ENCODE assay signal across 8 cellular contexts in the genomic region with DNA sequence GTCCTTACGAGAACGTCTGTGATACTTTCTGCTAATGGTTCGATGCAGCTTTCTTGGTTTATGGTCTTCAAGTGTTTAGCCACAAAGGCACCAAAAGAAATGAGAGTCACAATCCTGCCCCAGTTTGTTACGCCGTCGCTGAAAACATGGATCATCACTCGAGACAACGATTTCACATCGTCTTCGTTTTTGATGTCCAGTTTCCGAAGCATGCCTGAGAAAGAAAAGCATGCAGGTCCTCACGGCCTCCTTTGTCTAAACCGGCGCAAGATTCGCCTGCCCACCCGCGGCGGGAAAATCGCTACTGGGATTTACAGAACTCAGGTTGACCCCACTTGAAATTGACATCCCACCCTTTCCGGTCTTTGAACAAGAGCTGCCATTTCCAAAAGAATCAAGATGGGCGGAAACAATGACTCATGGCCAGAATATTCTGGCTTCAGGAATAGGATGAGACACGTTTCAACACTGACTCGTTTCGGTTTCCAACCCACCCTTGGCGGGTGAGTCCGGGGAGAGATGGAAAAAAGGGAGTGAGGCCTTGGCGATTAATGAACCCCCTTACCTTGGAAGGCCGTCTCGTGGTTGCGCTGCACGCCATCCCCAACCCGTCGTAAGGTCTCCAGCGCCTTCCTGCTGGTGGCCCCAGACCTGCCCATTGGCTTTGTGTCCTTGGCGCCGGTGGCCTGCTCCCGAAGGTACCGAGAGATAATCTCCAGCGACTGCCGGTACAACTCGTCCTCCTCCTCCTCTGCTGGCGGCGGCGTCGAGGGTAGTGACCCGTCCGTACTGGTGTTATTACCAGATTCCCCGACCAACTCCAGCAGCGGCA. TPM values are rescaled to one million over a fixed set of nuclear protein-coding genes. Genes with fewer than 3 reads are reported as not detected.
DNase-seq lines count a peak whose midpoint lies in the region; ATAC-seq and TF ChIP-seq lines count a peak whose summit lies in the region.

No MANE protein-coding gene starts in this region.

- peaks cover 41% of the 10 kb centered on the region for H3K36me3 ChIP-seq in Loucy (ENCODE audit: insufficient read depth, low read length)

- H3K9me2 ChIP-seq in Loucy (replicated peaks; ENCODE audit: low read depth, low read length): no peaks in the 10 kb centered on the region

- peaks cover 31% of the 10 kb centered on the region for H3K4me1 Mint-ChIP-seq in T-helper 1 cell treated with Interleukin-12 subunit alpha and Interleukin-12 subunit beta and Interleukin-4 antibody, amounts not matched to agents 30 μg/mL and 1 μg/mL, for 36 hours (ENCODE audit: low read depth)

- no peaks in the 10 kb centered on the region for H3K27me3 Mint-ChIP-seq in T-helper 1 cell treated with Interleukin-12 subunit alpha and Interleukin-12 subunit beta and Interleukin-4 antibody, amounts not matched to agents 30 μg/mL and 1 μg/mL, for 36 hours (ENCODE audit: low read depth)

- peak overlapping the region; percentile 96 for H3K27ac Mint-ChIP-seq in T-helper 1 cell treated with Interleukin-12 subunit alpha and Interleukin-12 subunit beta and Interleukin-4 antibody, amounts not matched to agents 30 μg/mL and 1 μg/mL, for 36 hours

- H3F3A ChIP-seq in Loucy (ENCODE audit: low read depth): no peaks in the 10 kb centered on the region

- H3K9ac ChIP-seq in Loucy (ENCODE audit: low read depth, low read length, poor library complexity, severe bottlenecking): peak overlapping the region; percentile 97

- H3K4me2 ChIP-seq in Loucy (ENCODE audit: low read depth, low read length, poor library complexity, severe bottlenecking): peak overlapping the region; percentile 99

- peak overlapping the region; percentile 97 for H3K4me3 ChIP-seq in Loucy (ENCODE audit: low read length, poor library complexity, severe bottlenecking)
- H3K4me3 ChIP-seq in choroid plexus epithelial cell (ENCODE audit: low read depth, low read length): peak overlapping the region; percentile 99

- peak; percentile 21 to 84 for DNase-seq in NCI-H187 (lab: John Stamatoyannopoulos, UW)
- no peak for DNase-seq in NCI-H187 treated with DMSO at 0.1 percent for 48 hours (lab: John Stamatoyannopoulos, UW)
- peak; percentile 95 for DNase-seq in choroid plexus epithelial cell (ENCODE audit: low read depth)
- peak in 1 of 2 donors; percentile 55 for DNase-seq in left colon
- peak; percentile 56 for DNase-seq in stimulated activated CD4-positive, alpha-beta T cell treated with anti-CD3 and anti-CD28 coated beads, Interleukin-2, amount 100 ng/mL, for 4 hours (ENCODE audit: low read depth)

- peaks cover 42% of the 10 kb centered on the region for H3K4me1 ChIP-seq in Loucy (ENCODE audit: insufficient read depth, low read length, poor library complexity, severe bottlenecking)

- no peak for TF ChIP-seq CTCF in Loucy (conservative IDR thresholded peaks at IDR 0.05; ENCODE audit: low read length)
- no peak for TF ChIP-seq CTCF in choroid plexus epithelial cell (conservative IDR thresholded peaks at IDR 0.05; ENCODE audit: low read depth, low read length)

- no peaks in the 10 kb centered on the region for H3K9me3 Mint-ChIP-seq in T-helper 1 cell treated with Interleukin-12 subunit alpha and Interleukin-12 subunit beta and Interleukin-4 antibody, amounts not matched to agents 30 μg/mL and 1 μg/mL, for 36 hours

- H3K79me2 ChIP-seq in Loucy (ENCODE audit: insufficient read depth, low read length): peaks cover 66% of the 10 kb centered on the region

- peak overlapping the region; percentile 100 for H3K4me3 Mint-ChIP-seq in T-helper 1 cell treated with Interleukin-12 subunit alpha and Interleukin-12 subunit beta and Interleukin-4 antibody, amounts not matched to agents 30 μg/mL and 1 μg/mL, for 36 hours

- no peak overlapping the region for H2AFZ ChIP-seq in Loucy (ENCODE audit: low read length)

- peaks cover 56% of the 10 kb centered on the region for H4K20me1 ChIP-seq in Loucy (ENCODE audit: insufficient read depth, low read length, poor library complexity, severe bottlenecking)

- ATAC-seq in left colon (peak; percentile 17), HG02885 (IDR thresholded peaks at IDR 0.05; ENCODE audit: poor library complexity, unreplicated experiment) (no peak)

- H3K36me3 Mint-ChIP-seq in T-helper 1 cell treated with Interleukin-12 subunit alpha and Interleukin-12 subunit beta and Interleukin-4 antibody, amounts not matched to agents 30 μg/mL and 1 μg/mL, for 36 hours (ENCODE audit: low read depth): peaks cover 59% of the 10 kb centered on the region

- H3K27me3 ChIP-seq in Loucy (ENCODE audit: insufficient read depth, low read length, poor library complexity, severe bottlenecking): peaks cover 16% of the 10 kb centered on the region

- intact Hi-C loops in left colon (cut with DNase I, micrococcal nuclease): no loop called here

- H3K9me3 ChIP-seq in Loucy (ENCODE audit: insufficient read depth, low read depth, low read length): no peaks in the 10 kb centered on the region

RNA-seq across cellular contexts. Expression of a gene that starts 0.9 kb away (rescaled TPM):
- 100 to 1,000 TPM; 263 TPM for total RNA-seq in left colon

RNA-seq across cellular contexts. Expression of a gene that starts 29.3 kb away (rescaled TPM):
- total RNA-seq in left colon: 1 to 10 TPM; 6.9 to 9.5 TPM

RNA-seq across cellular contexts. Expression of a gene that starts 50.9 kb away (rescaled TPM):
- total RNA-seq in left colon: 100 to 1,000 TPM; 175 to 222 TPM
